15 cellular contexts compared by ENCODE assay signal in genomic region chr2:199684832-199685231, GRCh38.
"Had no signal": no experiment of that assay in that cellular context is flagged by ENCODE, and none has a peak within 500 bp of the region (broad histone marks: within the 10 kb centered on the region; RNA-seq: fewer than 3 reads in every experiment).

No MANE protein-coding gene starts in this region.

- H3K36me3 Mint-ChIP-seq: activated naive CD4-positive, alpha-beta T cell treated with anti-CD3 and anti-CD28 coated beads, Interleukin-2, amount 50 U/mL, for 72 hours; naive thymus-derived CD8-positive, alpha-beta T cell; stimulated activated effector memory CD8-positive, alpha-beta T cell treated with anti-CD3 and anti-CD28 coated beads, Interleukin-12 subunit alpha, Interleukin-12 subunit beta, amount 100 ng/mL, for 72 hours had no signal

- H3K27ac Mint-ChIP-seq: activated B cell treated with CpG ODN at 0.5 μM for 24 hours; activated CD8-positive, alpha-beta T cell treated with anti-CD3 and anti-CD28 coated beads, Interleukin-2, amount 10 ng/mL, durations not matched to agents 7 days and 5 days; activated naive CD4-positive, alpha-beta T cell treated with anti-CD3 and anti-CD28 coated beads, Interleukin-2, amount 50 U/mL, for 72 hours; activated T-cell treated with anti-CD3 and anti-CD28 coated beads, Interleukin-2, amount 50 U/mL, for 72 hours; stimulated activated effector memory CD8-positive, alpha-beta T cell treated with anti-CD3 and anti-CD28 coated beads, Interleukin-12 subunit alpha, Interleukin-12 subunit beta, amount 100 ng/mL, for 72 hours had no signal

- H3K4me1 Mint-ChIP-seq: activated B cell treated with CpG ODN at 0.5 μM for 24 hours; stimulated activated effector memory CD8-positive, alpha-beta T cell treated with anti-CD3 and anti-CD28 coated beads, Interleukin-12 subunit alpha, Interleukin-12 subunit beta, amount 100 ng/mL, for 72 hours had no signal

- H3K27me3 ChIP-seq: gastroesophageal sphincter, heart right ventricle had no signal

- H3K4me3 ChIP-seq: gastroesophageal sphincter, heart right ventricle had no signal

- H3K4me3 Mint-ChIP-seq: activated B cell treated with CpG ODN at 0.5 μM for 24 hours; activated CD8-positive, alpha-beta T cell treated with anti-CD3 and anti-CD28 coated beads, Interleukin-2, amount 10 ng/mL, durations not matched to agents 7 days and 5 days; activated T-cell treated with anti-CD3 and anti-CD28 coated beads, Interleukin-2, amount 50 U/mL, for 72 hours; stimulated activated effector memory CD8-positive, alpha-beta T cell treated with anti-CD3 and anti-CD28 coated beads, Interleukin-12 subunit alpha, Interleukin-12 subunit beta, amount 100 ng/mL, for 72 hours had no signal

- H3K9me3 Mint-ChIP-seq: activated B cell treated with CpG ODN at 0.5 μM for 24 hours; activated naive CD4-positive, alpha-beta T cell treated with anti-CD3 and anti-CD28 coated beads, Interleukin-2, amount 50 U/mL, for 72 hours; activated T-cell treated with anti-CD3 and anti-CD28 coated beads, Interleukin-2, amount 50 U/mL, for 72 hours; stimulated activated effector memory CD8-positive, alpha-beta T cell treated with anti-CD3 and anti-CD28 coated beads, Interleukin-12 subunit alpha, Interleukin-12 subunit beta, amount 100 ng/mL, for 72 hours had no signal

- H3K4me1 ChIP-seq: gastroesophageal sphincter, heart right ventricle had no signal

- H3K27ac ChIP-seq: gastroesophageal sphincter, heart right ventricle had no signal

- DNase-seq: activated B cell treated with CpG ODN at 0.5 μM for 24 hours; activated CD4-positive, alpha-beta T cell treated with anti-CD3 and anti-CD28 coated beads for 48 hours; activated CD8-positive, alpha-beta memory T cell treated with anti-CD3 and anti-CD28 coated beads, Interleukin-2, amount 50 U/mL, for 48 hours; activated CD8-positive, alpha-beta T cell treated with anti-CD3 and anti-CD28 coated beads, Interleukin-2, amount 10 ng/mL, durations not matched to agents 7 days and 5 days; activated gamma-delta T cell; activated T-cell treated with anti-CD3 and anti-CD28 coated beads, Interleukin-2, amount 50 U/mL, for 72 hours; heart right ventricle; islet precursor cell; naive thymus-derived CD8-positive, alpha-beta T cell; stimulated activated CD4-positive, alpha-beta T cell treated with anti-CD3 and anti-CD28 coated beads, Interleukin-12 subunit alpha, Interleukin-12 subunit beta, amount 100 ng/mL, for 4 hours; stimulated activated CD4-positive, alpha-beta T cell treated with anti-CD3 and anti-CD28 coated beads, Interleukin-2, amount 100 ng/mL, for 24 hours had no signal

- H3K36me3 ChIP-seq: gastroesophageal sphincter, heart right ventricle had no signal

- ATAC-seq: activated CD8-positive, alpha-beta T cell treated with anti-CD3 and anti-CD28 coated beads, Interleukin-2, amount 10 ng/mL, durations not matched to agents 7 days and 5 days; activated T-cell treated with anti-CD3 and anti-CD28 coated beads, Interleukin-2, amount 50 U/mL, for 72 hours; gastroesophageal sphincter; heart right ventricle; left lobe of liver; stimulated activated effector memory CD8-positive, alpha-beta T cell treated with anti-CD3 and anti-CD28 coated beads, Interleukin-12 subunit alpha, Interleukin-12 subunit beta, amount 100 ng/mL, for 72 hours had no signal

- H3K9me3 ChIP-seq: gastroesophageal sphincter, heart right ventricle had no signal
